ENCODE assay signal across 20 cellular contexts in the genomic region with DNA sequence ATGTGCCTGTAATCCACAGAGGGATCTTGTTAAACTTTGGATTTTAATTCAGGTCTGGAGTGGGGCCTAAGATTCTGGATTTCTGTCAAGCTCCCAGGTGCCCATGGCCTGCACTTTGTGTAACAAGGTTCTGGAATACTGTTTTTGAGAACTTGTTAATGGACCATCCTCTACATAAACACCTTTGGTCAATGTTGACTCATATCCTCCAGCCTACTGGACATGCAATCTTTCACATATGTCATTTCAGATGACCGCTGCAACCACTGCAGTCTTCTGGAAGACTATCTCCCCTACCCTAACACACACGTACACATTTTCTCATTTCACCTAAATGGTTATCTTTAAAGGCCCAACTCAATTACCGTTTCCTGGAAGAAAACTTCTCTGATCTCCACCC.
"Had no signal": no experiment of that assay in that cellular context is flagged by ENCODE, and none has a peak within 500 bp of the region (broad histone marks: within the 10 kb centered on the region; RNA-seq: fewer than 3 reads in every experiment).

No MANE protein-coding gene starts in this region.

- H3K9me3 Mint-ChIP-seq: activated T-helper 17 cell treated with anti-CD3 and anti-CD28 coated beads, Interleukin-2, amount 50 U/mL, for 72 hours; memory B cell; naive B cell; neural crest cell; stimulated activated effector memory CD8-positive, alpha-beta T cell treated with anti-CD3 and anti-CD28 coated beads, Interleukin-12 subunit alpha, Interleukin-12 subunit beta, amount 100 ng/mL, for 72 hours; stimulated activated naive CD8-positive, alpha-beta T cell treated with anti-CD3 and anti-CD28 coated beads, Interleukin-15, amount 100 ng/mL, for 72 hours had no signal

- H3K27me3 Mint-ChIP-seq: activated naive CD8-positive, alpha-beta T cell; activated T-helper 17 cell treated with anti-CD3 and anti-CD28 coated beads, Interleukin-2, amount 50 U/mL, for 72 hours; memory B cell; naive B cell; stimulated activated naive CD8-positive, alpha-beta T cell treated with anti-CD3 and anti-CD28 coated beads, Interleukin-15, amount 100 ng/mL, for 72 hours had no signal

- ATAC-seq: activated T-helper 17 cell treated with anti-CD3 and anti-CD28 coated beads, Interleukin-2, amount 50 U/mL, for 72 hours; sciatic nerve; stimulated activated effector memory CD8-positive, alpha-beta T cell treated with anti-CD3 and anti-CD28 coated beads, Interleukin-12 subunit alpha, Interleukin-12 subunit beta, amount 100 ng/mL, for 72 hours; stimulated activated naive CD8-positive, alpha-beta T cell treated with anti-CD3 and anti-CD28 coated beads, Interleukin-15, amount 100 ng/mL, for 72 hours had no signal

- H3K9me3 ChIP-seq: adrenal gland, tibial nerve had no signal

- H3K4me1 Mint-ChIP-seq: activated T-helper 17 cell treated with anti-CD3 and anti-CD28 coated beads, Interleukin-2, amount 50 U/mL, for 72 hours; memory B cell; naive B cell; stimulated activated effector memory CD8-positive, alpha-beta T cell treated with anti-CD3 and anti-CD28 coated beads, Interleukin-12 subunit alpha, Interleukin-12 subunit beta, amount 100 ng/mL, for 72 hours; stimulated activated naive CD8-positive, alpha-beta T cell treated with anti-CD3 and anti-CD28 coated beads, Interleukin-15, amount 100 ng/mL, for 72 hours had no signal

- FAIRE-seq: small intestine, TTC549 had no signal

- H3K27me3 ChIP-seq: adrenal gland, tibial nerve had no signal

- H3K4me3 ChIP-seq: adrenal gland, tibial nerve had no signal

- H3K27ac Mint-ChIP-seq: activated naive CD8-positive, alpha-beta T cell; activated T-helper 17 cell treated with anti-CD3 and anti-CD28 coated beads, Interleukin-2, amount 50 U/mL, for 72 hours; memory B cell; stimulated activated naive CD8-positive, alpha-beta T cell treated with anti-CD3 and anti-CD28 coated beads, Interleukin-15, amount 100 ng/mL, for 72 hours had no signal

- H3K27ac ChIP-seq: adrenal gland, tibial nerve had no signal

- H3K4me3 Mint-ChIP-seq: activated naive CD8-positive, alpha-beta T cell; activated T-helper 17 cell treated with anti-CD3 and anti-CD28 coated beads, Interleukin-2, amount 50 U/mL, for 72 hours; memory B cell; naive B cell; neural crest cell; stimulated activated effector memory CD8-positive, alpha-beta T cell treated with anti-CD3 and anti-CD28 coated beads, Interleukin-12 subunit alpha, Interleukin-12 subunit beta, amount 100 ng/mL, for 72 hours; stimulated activated naive CD8-positive, alpha-beta T cell treated with anti-CD3 and anti-CD28 coated beads, Interleukin-15, amount 100 ng/mL, for 72 hours had no signal

- DNase-seq: activated CD4-positive, alpha-beta T cell treated with anti-CD3 and anti-CD28 coated beads for 1 hour; activated T-cell treated with anti-CD3 and anti-CD28 coated beads, Interleukin-2, amount 50 U/mL, for 1 hour; adrenal gland; cerebellar nuclear complex; cortex of kidney; foreskin melanocyte; left ventricle myocardium superior; naive B cell; occipital lobe; stimulated activated CD4-positive, alpha-beta T cell treated with anti-CD3 and anti-CD28 coated beads, Interleukin-2, amount 100 ng/mL, for 24 hours; stimulated activated naive CD8-positive, alpha-beta T cell treated with anti-CD3 and anti-CD28 coated beads, Interleukin-15, amount 100 ng/mL, for 72 hours had no signal
